Comparison of ENCODE assay signal across 10 cellular contexts in the genomic region with DNA sequence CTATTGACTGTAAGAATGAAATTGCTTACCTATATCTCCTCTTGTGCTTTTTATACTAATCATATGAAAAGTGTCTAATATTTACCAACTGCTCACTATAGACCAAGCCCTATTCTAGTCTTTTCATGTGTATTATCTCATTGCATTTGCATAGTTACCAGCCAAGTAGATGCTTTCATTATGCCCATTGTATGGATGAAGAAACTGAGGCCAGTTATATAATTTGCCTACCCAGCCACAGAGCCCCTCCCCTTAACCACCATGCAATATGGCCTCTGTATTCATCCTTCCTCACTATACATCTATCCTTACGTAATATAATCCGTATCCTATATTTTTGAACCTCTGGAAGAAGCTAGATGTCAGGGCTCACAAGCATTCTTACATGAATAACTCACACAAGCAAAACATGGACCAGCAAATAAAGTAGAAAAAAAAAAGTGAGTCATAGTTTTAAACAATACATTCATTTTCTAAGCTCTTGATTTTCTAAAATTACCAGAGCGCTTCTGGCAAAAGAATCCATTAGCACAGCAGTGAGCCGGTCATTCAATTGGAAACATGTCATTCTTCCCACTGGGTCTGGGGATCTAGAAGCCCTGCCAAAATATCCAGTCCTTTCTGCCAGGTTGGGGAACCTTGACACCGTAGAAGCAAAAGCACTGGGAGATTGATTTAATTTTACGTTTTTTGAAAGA.
DNase-seq lines count a peak whose midpoint lies in the region; ATAC-seq and TF ChIP-seq lines count a peak whose summit lies in the region.
"Had no signal": no experiment of that assay in that cellular context is flagged by ENCODE, and none has a peak within 500 bp of the region (broad histone marks: within the 10 kb centered on the region; RNA-seq: fewer than 3 reads in every experiment).

No MANE protein-coding gene starts in this region.

- H3K27ac Mint-ChIP-seq in HFFc6: peak overlapping the region; percentile 75

- H3K27ac ChIP-seq in SK-N-SH (ENCODE audit: low read depth in 2 of 2, low read length in 1 of 2) (peak overlapping the region; percentile 24 to 86; a peak in 3 of 4 replicates), rectal smooth muscle tissue (ENCODE audit: low read depth, low read length) (peak overlapping the region; percentile 8)
- H3K27ac ChIP-seq: PC-9 had no signal

- peak; percentile 13 to 56; a peak in 1 of 4 replicates for TF ChIP-seq EP300 in SK-N-SH (IDR thresholded peaks at IDR 0.05; ENCODE audit: borderline replicate concordance in 1 of 2, low read depth in 1 of 2, low read length in 1 of 2)

- no peaks in the 10 kb centered on the region for H3K9me3 ChIP-seq in SK-N-SH

- POLR2A ChIA-PET in SK-N-SH (lab: Yijun Ruan, JAX): no interaction called here

- CTCF ChIA-PET in SK-N-SH (lab: Yijun Ruan, JAX): interaction anchor here (0.5 kb wide), 1 partner anchor 19 kb away, joined by 3 read pairs; no protein-coding TSS in a partner anchor

- peak overlapping the region; percentile 35; the same call in 1 of the 2 replicates for H3K4me3 Mint-ChIP-seq in HFFc6
- H3K4me3 Mint-ChIP-seq: central memory CD8-positive, alpha-beta T cell had no signal

- H4K20me1 ChIP-seq in SK-N-SH (ENCODE audit: insufficient read depth): no peaks in the 10 kb centered on the region

- no peaks in the 10 kb centered on the region for H3K9me2 ChIP-seq in SK-N-SH

- TF ChIP-seq CTCF in HFFc6 (IDR thresholded peaks at IDR 0.05) (no peak), SK-N-SH (IDR thresholded peaks at IDR 0.05) (no peak), epithelial cell of proximal tubule (conservative IDR thresholded peaks at IDR 0.05; ENCODE audit: low read depth, low read length) (no peak)

- DNase-seq in HFFc6 (peak; percentile 22), SK-N-SH (peak; percentile 34), epithelial cell of proximal tubule (ENCODE audit: low read depth) (peak; percentile 26), HK-2 (ENCODE audit: unreplicated experiment) (no peak), NCI-H1436 (lab: John Stamatoyannopoulos, UW) (no peak), activated gamma-delta T cell treated with Interleukin-2 at 50 U/mL for 16 hours (no peak)
- DNase-seq: PC-9 had no signal

- no peaks in the 10 kb centered on the region for H3K27me3 ChIP-seq in SK-N-SH (ENCODE audit: insufficient read depth)
- no peaks in the 10 kb centered on the region for H3K27me3 ChIP-seq in rectal smooth muscle tissue (ENCODE audit: control insufficient read depth, insufficient read depth, low read length)

- H3K9me3 Mint-ChIP-seq in HFFc6: no peaks in the 10 kb centered on the region
- H3K9me3 Mint-ChIP-seq: central memory CD8-positive, alpha-beta T cell had no signal

- H3K36me3 Mint-ChIP-seq in HFFc6 (ENCODE audit: low read depth): peaks cover 12% of the 10 kb centered on the region

- peak overlapping the region; percentile 48 for H3K4me2 ChIP-seq in SK-N-SH
- H3K4me2 ChIP-seq: PC-9 had no signal

- H3K27me3 Mint-ChIP-seq in HFFc6 (ENCODE audit: insufficient read depth): peaks cover 1% of the 10 kb centered on the region; the same call in 1 of the 2 replicates

- WGBS in SK-N-SH (ENCODE audit: low lambda C conversion rate): 31% methylated on average over 6 of the region's 6 CpGs

- TF ChIP-seq RAD21 in SK-N-SH (IDR thresholded peaks at IDR 0.05; ENCODE audit: low read length): no peak

- H3K9ac ChIP-seq in SK-N-SH: peak overlapping the region; percentile 16; the same call in 1 of the 2 replicates
- H3K9ac ChIP-seq in rectal smooth muscle tissue (ENCODE audit: low read length): no peak overlapping the region

- peaks cover 0 to 12% of the 10 kb centered on the region in 2 experiments; a peak in 2 of 4 replicates for H3K4me1 ChIP-seq in SK-N-SH (ENCODE audit: control insufficient read depth in 1 of 2, insufficient read depth in 2 of 2, low read depth in 1 of 2, low read length in 1 of 2)
- H3K4me1 ChIP-seq in rectal smooth muscle tissue (ENCODE audit: control insufficient read depth, insufficient read depth, low read length): no peaks in the 10 kb centered on the region

- ATAC-seq in GM19452 (IDR thresholded peaks at IDR 0.05; ENCODE audit: unreplicated experiment): no peak

- H3K4me3 ChIP-seq in SK-N-SH (ENCODE audit: low read depth in 2 of 2, low read length in 1 of 2) (peak overlapping the region in 1 of 2 experiments; percentile 8; a peak in 1 of 4 replicates), epithelial cell of proximal tubule (ENCODE audit: low read depth, low read length) (no peak overlapping the region), rectal smooth muscle tissue (ENCODE audit: low read length) (no peak overlapping the region)
- H3K4me3 ChIP-seq: PC-9 had no signal

- no peak overlapping the region; the same call in 1 of the 2 replicates for H2AFZ ChIP-seq in SK-N-SH (ENCODE audit: low read depth)
- H2AFZ ChIP-seq: PC-9 had no signal

- H3K4me1 Mint-ChIP-seq in HFFc6 (ENCODE audit: low read depth): peaks cover 41% of the 10 kb centered on the region
- H3K4me1 Mint-ChIP-seq: central memory CD8-positive, alpha-beta T cell had no signal

- peaks cover 19% of the 10 kb centered on the region for H3F3A ChIP-seq in SK-N-SH (replicated peaks; ENCODE audit: insufficient read depth)

- H3K36me3 ChIP-seq in SK-N-SH (replicated peaks in 1 of 2; ENCODE audit: control insufficient read depth in 1 of 2, insufficient read depth in 2 of 2, low read length in 1 of 2): peaks cover 14 to 42% of the 10 kb centered on the region in 2 experiments
- H3K36me3 ChIP-seq in rectal smooth muscle tissue (ENCODE audit: control insufficient read depth, insufficient read depth, low read length): no peaks in the 10 kb centered on the region

- no peaks in the 10 kb centered on the region; the same call in 1 of the 2 replicates for H3K79me2 ChIP-seq in SK-N-SH (ENCODE audit: insufficient read depth)

TF ChIP-seq in SK-N-SH, 30 proteins besides CTCF, POLR2A, EP300 and RAD21 (continues in another document):
- peak; percentile 44; the same call in 1 of the 2 replicates for TF ChIP-seq MEF2A (IDR thresholded peaks at IDR 0.05; ENCODE audit: borderline replicate concordance, low read depth)
- TF ChIP-seq SIN3A (IDR thresholded peaks at IDR 0.05; ENCODE audit: borderline replicate concordance, low read depth, low read length): no peak
- no peak for TF ChIP-seq NRF1 (IDR thresholded peaks at IDR 0.05; ENCODE audit: low read depth, low read length)
- TF ChIP-seq, protein P1, sequence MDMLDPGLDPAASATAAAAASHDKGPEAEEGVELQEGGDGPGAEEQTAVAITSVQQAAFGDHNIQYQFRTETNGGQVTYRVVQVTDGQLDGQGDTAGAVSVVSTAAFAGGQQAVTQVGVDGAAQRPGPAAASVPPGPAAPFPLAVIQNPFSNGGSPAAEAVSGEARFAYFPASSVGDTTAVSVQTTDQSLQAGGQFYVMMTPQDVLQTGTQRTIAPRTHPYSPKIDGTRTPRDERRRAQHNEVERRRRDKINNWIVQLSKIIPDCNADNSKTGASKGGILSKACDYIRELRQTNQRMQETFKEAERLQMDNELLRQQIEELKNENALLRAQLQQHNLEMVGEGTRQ (IDR thresholded peaks at IDR 0.05; ENCODE audit: borderline replicate concordance, low read depth, low read length): no peak
- peak; percentile 72; the same call in 1 of the 2 replicates for TF ChIP-seq FOSL2 (IDR thresholded peaks at IDR 0.05; ENCODE audit: borderline replicate concordance, low read depth)
- TF ChIP-seq, protein P2, sequence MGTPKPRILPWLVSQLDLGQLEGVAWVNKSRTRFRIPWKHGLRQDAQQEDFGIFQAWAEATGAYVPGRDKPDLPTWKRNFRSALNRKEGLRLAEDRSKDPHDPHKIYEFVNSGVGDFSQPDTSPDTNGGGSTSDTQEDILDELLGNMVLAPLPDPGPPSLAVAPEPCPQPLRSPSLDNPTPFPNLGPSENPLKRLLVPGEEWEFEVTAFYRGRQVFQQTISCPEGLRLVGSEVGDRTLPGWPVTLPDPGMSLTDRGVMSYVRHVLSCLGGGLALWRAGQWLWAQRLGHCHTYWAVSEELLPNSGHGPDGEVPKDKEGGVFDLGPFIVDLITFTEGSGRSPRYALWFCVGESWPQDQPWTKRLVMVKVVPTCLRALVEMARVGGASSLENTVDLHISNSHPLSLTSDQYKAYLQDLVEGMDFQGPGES (IDR thresholded peaks at IDR 0.05; ENCODE audit: low read depth, low read length): no peak
- TF ChIP-seq RCOR1 (IDR thresholded peaks at IDR 0.05; ENCODE audit: low read length): no peak
- TF ChIP-seq NFIC (IDR thresholded peaks at IDR 0.05; ENCODE audit: borderline replicate concordance): peak; percentile 48; the same call in 1 of the 2 replicates
- TF ChIP-seq, protein P3, sequence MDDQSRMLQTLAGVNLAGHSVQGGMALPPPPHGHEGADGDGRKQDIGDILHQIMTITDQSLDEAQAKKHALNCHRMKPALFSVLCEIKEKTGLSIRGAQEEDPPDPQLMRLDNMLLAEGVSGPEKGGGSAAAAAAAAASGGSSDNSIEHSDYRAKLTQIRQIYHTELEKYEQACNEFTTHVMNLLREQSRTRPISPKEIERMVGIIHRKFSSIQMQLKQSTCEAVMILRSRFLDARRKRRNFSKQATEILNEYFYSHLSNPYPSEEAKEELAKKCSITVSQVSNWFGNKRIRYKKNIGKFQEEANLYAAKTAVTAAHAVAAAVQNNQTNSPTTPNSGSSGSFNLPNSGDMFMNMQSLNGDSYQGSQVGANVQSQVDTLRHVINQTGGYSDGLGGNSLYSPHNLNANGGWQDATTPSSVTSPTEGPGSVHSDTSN (IDR thresholded peaks at IDR 0.05): peak; percentile 79
- TF ChIP-seq CHD2 (IDR thresholded peaks at IDR 0.05; ENCODE audit: low read length, partially characterized antibody): peak; percentile 6
- no peak for TF ChIP-seq TAF1 (IDR thresholded peaks at IDR 0.05; ENCODE audit: borderline replicate concordance, low read depth, low read length)
- TF ChIP-seq GATA2 (CRISPR knock-in tag; IDR thresholded peaks at IDR 0.05): no peak
- no peak for TF ChIP-seq SMC3 (IDR thresholded peaks at IDR 0.05; ENCODE audit: low read depth, low read length)
- no peak for TF ChIP-seq RFX5 (IDR thresholded peaks at IDR 0.05; ENCODE audit: low read length)
- TF ChIP-seq MXI1 (IDR thresholded peaks at IDR 0.05; ENCODE audit: low read depth, low read length): no peak
- TF ChIP-seq EZH2phosphoT487 (IDR thresholded peaks at IDR 0.05; ENCODE audit: borderline replicate concordance, low read depth): no peak

Comparison
In these comparisons a context has a peak if more than half of its experiments do, and no peak if none do; other contexts are left out.
1. DNase-seq: peak in HFFc6 (single experiment), SK-N-SH (single experiment) and epithelial cell of proximal tubule (single experiment); none in HK-2 (single experiment), NCI-H1436 (single experiment) and activated gamma-delta T cell treated with Interleukin-2 at 50 U/mL for 16 hours (single experiment).